Comparison of ENCODE assay signal across 1 cellular context in the genomic region with DNA sequence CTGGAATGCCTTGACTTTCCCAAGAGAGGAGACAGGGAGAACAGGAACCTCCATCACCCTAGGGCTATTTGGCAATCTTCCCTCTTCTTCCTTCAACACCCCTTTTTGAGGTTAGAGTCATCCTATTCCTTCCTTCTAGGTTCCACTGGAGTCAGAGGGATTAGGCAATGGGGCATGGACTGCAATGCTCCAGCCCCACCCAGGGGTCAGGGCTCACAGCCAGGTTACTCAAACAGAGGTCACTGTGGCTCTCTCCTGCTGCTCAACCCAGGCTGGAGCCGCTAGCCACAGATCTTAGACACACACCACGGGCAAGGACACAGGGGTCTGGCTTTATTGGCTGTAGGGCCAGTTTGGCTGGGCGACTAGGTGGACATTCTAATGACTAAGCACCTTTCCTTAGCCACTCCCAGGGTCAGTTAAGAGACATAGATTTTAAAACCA.
A peak's percentile ranks its signal among the peaks of the same experiment; 100 is the strongest.
TF ChIP-seq lines count a peak whose summit lies in the region.

No MANE protein-coding gene starts in this region.

TF ChIP-seq in HepG2, 621 proteins besides CTCF, POLR2A, EP300 and RAD21 (continued from another document and continues in another):
- TF ChIP-seq, protein P1, sequence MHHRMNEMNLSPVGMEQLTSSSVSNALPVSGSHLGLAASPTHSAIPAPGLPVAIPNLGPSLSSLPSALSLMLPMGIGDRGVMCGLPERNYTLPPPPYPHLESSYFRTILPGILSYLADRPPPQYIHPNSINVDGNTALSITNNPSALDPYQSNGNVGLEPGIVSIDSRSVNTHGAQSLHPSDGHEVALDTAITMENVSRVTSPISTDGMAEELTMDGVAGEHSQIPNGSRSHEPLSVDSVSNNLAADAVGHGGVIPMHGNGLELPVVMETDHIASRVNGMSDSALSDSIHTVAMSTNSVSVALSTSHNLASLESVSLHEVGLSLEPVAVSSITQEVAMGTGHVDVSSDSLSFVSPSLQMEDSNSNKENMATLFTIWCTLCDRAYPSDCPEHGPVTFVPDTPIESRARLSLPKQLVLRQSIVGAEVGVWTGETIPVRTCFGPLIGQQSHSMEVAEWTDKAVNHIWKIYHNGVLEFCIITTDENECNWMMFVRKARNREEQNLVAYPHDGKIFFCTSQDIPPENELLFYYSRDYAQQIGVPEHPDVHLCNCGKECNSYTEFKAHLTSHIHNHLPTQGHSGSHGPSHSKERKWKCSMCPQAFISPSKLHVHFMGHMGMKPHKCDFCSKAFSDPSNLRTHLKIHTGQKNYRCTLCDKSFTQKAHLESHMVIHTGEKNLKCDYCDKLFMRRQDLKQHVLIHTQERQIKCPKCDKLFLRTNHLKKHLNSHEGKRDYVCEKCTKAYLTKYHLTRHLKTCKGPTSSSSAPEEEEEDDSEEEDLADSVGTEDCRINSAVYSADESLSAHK (CRISPR knock-in tag; IDR thresholded peaks at IDR 0.05; ENCODE audit: borderline replicate concordance): no peak
- TF ChIP-seq FOXC1 (CRISPR knock-in tag; IDR thresholded peaks at IDR 0.05; ENCODE audit: borderline replicate concordance): no peak; the same call in 1 of the 2 replicates
- TF ChIP-seq HES4 (CRISPR knock-in tag; IDR thresholded peaks at IDR 0.05; ENCODE audit: borderline replicate concordance): no peak
- TF ChIP-seq ZNF263 (CRISPR knock-in tag; IDR thresholded peaks at IDR 0.05): peak; percentile 54; the same call in 1 of the 2 replicates
- peak; percentile 59; the same call in 1 of the 2 replicates for TF ChIP-seq KMT2A (CRISPR knock-in tag; IDR thresholded peaks at IDR 0.05)
- TF ChIP-seq LCORL (IDR thresholded peaks at IDR 0.05): no peak
- peak; percentile 81; the same call in 1 of the 2 replicates for TF ChIP-seq LCORL (CRISPR knock-in tag; IDR thresholded peaks at IDR 0.05)
- peak; percentile 43; the same call in 1 of the 2 replicates for TF ChIP-seq ETV6 (CRISPR knock-in tag; conservative IDR thresholded peaks at IDR 0.05)
- TF ChIP-seq ZSCAN20 (CRISPR knock-in tag; IDR thresholded peaks at IDR 0.05; ENCODE audit: borderline replicate concordance): no peak
- no peak for TF ChIP-seq PAX8 (CRISPR knock-in tag; IDR thresholded peaks at IDR 0.05; ENCODE audit: borderline replicate concordance)
- TF ChIP-seq, protein P2, sequence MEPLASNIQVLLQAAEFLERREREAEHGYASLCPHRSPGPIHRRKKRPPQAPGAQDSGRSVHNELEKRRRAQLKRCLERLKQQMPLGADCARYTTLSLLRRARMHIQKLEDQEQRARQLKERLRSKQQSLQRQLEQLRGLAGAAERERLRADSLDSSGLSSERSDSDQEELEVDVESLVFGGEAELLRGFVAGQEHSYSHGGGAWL (CRISPR knock-in tag; IDR thresholded peaks at IDR 0.05): no peak
- TF ChIP-seq MZF1 (CRISPR knock-in tag; IDR thresholded peaks at IDR 0.05; ENCODE audit: borderline replicate concordance): no peak
- peak; percentile 65; the same call in 1 of the 2 replicates for TF ChIP-seq SMYD3 (CRISPR knock-in tag; IDR thresholded peaks at IDR 0.05)
- TF ChIP-seq, protein P3, sequence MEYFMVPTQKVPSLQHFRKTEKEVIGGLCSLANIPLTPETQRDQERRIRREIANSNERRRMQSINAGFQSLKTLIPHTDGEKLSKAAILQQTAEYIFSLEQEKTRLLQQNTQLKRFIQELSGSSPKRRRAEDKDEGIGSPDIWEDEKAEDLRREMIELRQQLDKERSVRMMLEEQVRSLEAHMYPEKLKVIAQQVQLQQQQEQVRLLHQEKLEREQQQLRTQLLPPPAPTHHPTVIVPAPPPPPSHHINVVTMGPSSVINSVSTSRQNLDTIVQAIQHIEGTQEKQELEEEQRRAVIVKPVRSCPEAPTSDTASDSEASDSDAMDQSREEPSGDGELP (IDR thresholded peaks at IDR 0.05; ENCODE audit: borderline replicate concordance, low read depth): peak; percentile 30; the same call in 1 of the 2 replicates
- TF ChIP-seq, protein P4, sequence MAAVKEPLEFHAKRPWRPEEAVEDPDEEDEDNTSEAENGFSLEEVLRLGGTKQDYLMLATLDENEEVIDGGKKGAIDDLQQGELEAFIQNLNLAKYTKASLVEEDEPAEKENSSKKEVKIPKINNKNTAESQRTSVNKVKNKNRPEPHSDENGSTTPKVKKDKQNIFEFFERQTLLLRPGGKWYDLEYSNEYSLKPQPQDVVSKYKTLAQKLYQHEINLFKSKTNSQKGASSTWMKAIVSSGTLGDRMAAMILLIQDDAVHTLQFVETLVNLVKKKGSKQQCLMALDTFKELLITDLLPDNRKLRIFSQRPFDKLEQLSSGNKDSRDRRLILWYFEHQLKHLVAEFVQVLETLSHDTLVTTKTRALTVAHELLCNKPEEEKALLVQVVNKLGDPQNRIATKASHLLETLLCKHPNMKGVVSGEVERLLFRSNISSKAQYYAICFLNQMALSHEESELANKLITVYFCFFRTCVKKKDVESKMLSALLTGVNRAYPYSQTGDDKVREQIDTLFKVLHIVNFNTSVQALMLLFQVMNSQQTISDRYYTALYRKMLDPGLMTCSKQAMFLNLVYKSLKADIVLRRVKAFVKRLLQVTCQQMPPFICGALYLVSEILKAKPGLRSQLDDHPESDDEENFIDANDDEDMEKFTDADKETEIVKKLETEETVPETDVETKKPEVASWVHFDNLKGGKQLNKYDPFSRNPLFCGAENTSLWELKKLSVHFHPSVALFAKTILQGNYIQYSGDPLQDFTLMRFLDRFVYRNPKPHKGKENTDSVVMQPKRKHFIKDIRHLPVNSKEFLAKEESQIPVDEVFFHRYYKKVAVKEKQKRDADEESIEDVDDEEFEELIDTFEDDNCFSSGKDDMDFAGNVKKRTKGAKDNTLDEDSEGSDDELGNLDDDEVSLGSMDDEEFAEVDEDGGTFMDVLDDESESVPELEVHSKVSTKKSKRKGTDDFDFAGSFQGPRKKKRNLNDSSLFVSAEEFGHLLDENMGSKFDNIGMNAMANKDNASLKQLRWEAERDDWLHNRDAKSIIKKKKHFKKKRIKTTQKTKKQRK (IDR thresholded peaks at IDR 0.05; ENCODE audit: low read length): no peak
- no peak for TF ChIP-seq ZC3H13 (CRISPR knock-in tag; IDR thresholded peaks at IDR 0.05)
- no peak for TF ChIP-seq ZNF572 (CRISPR knock-in tag; IDR thresholded peaks at IDR 0.05)
- no peak for TF ChIP-seq HNRNPH1 (optimal IDR thresholded peaks at IDR 0.05; ENCODE audit: low read depth, low read length)
- no peak for TF ChIP-seq RBAK (CRISPR knock-in tag; IDR thresholded peaks at IDR 0.05)
- TF ChIP-seq SIN3B (IDR thresholded peaks at IDR 0.05; ENCODE audit: low read length): no peak
- peak; percentile 93 for TF ChIP-seq KDM4B (CRISPR knock-in tag; IDR thresholded peaks at IDR 0.05)
- peak; percentile 11; the same call in 1 of the 3 replicates for TF ChIP-seq MXI1 (IDR thresholded peaks at IDR 0.05; ENCODE audit: borderline replicate concordance, low read depth, low read length)
- TF ChIP-seq, protein P5, sequence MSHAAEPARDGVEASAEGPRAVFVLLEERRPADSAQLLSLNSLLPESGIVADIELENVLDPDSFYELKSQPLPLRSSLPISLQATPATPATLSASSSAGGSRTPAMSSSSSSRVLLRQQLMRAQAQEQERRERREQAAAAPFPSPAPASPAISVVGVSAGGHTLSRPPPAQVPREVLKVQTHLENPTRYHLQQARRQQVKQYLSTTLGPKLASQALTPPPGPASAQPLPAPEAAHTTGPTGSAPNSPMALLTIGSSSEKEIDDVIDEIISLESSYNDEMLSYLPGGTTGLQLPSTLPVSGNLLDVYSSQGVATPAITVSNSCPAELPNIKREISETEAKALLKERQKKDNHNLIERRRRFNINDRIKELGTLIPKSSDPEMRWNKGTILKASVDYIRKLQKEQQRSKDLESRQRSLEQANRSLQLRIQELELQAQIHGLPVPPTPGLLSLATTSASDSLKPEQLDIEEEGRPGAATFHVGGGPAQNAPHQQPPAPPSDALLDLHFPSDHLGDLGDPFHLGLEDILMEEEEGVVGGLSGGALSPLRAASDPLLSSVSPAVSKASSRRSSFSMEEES (CRISPR knock-in tag; IDR thresholded peaks at IDR 0.05): no peak
- TF ChIP-seq SIN3A (IDR thresholded peaks at IDR 0.05; ENCODE audit: borderline replicate concordance, low read depth, low read length): no peak
- peak; percentile 88 for TF ChIP-seq PHF21A (CRISPR knock-in tag; IDR thresholded peaks at IDR 0.05)
- TF ChIP-seq ZSCAN25 (CRISPR knock-in tag; IDR thresholded peaks at IDR 0.05): no peak
- no peak for TF ChIP-seq ZFP36 (IDR thresholded peaks at IDR 0.05; ENCODE audit: borderline replicate concordance, low read depth, low read length, partially characterized antibody)
- TF ChIP-seq ATAD3A (CRISPR knock-in tag; IDR thresholded peaks at IDR 0.05): no peak
- no peak for TF ChIP-seq ELF4 (CRISPR knock-in tag; IDR thresholded peaks at IDR 0.05; ENCODE audit: borderline replicate concordance)
- TF ChIP-seq ZNF24 (IDR thresholded peaks at IDR 0.05): no peak
- no peak for TF ChIP-seq SIX1 (CRISPR knock-in tag; IDR thresholded peaks at IDR 0.05; ENCODE audit: borderline replicate concordance)
- TF ChIP-seq, protein P6, sequence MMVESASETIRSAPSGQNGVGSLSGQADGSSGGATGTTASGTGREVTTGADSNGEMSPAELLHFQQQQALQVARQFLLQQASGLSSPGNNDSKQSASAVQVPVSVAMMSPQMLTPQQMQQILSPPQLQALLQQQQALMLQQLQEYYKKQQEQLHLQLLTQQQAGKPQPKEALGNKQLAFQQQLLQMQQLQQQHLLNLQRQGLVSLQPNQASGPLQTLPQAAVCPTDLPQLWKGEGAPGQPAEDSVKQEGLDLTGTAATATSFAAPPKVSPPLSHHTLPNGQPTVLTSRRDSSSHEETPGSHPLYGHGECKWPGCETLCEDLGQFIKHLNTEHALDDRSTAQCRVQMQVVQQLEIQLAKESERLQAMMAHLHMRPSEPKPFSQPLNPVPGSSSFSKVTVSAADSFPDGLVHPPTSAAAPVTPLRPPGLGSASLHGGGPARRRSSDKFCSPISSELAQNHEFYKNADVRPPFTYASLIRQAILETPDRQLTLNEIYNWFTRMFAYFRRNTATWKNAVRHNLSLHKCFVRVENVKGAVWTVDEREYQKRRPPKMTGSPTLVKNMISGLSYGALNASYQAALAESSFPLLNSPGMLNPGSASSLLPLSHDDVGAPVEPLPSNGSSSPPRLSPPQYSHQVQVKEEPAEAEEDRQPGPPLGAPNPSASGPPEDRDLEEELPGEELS (CRISPR knock-in tag; IDR thresholded peaks at IDR 0.05): peak; percentile 92
- TF ChIP-seq NFIB (CRISPR knock-in tag; IDR thresholded peaks at IDR 0.05; ENCODE audit: borderline replicate concordance): no peak
- TF ChIP-seq MIER3 (CRISPR knock-in tag; IDR thresholded peaks at IDR 0.05; ENCODE audit: borderline replicate concordance): peak; percentile 86
- 0 out of 2 replicates have a peak, but pooled peaks have one; percentile 56 for TF ChIP-seq IRX3 (CRISPR knock-in tag; IDR thresholded peaks at IDR 0.05; ENCODE audit: borderline replicate concordance, low read depth)
- TF ChIP-seq ZNF333 (CRISPR knock-in tag; IDR thresholded peaks at IDR 0.05; ENCODE audit: borderline replicate concordance): no peak
- 0 out of 2 replicates have a peak, but pooled peaks have one; percentile 35 for TF ChIP-seq SIX4 (CRISPR knock-in tag; IDR thresholded peaks at IDR 0.05)
- no peak for TF ChIP-seq ZNF33A (CRISPR knock-in tag; IDR thresholded peaks at IDR 0.05; ENCODE audit: borderline replicate concordance)
- no peak for TF ChIP-seq HIVEP1 (CRISPR knock-in tag; IDR thresholded peaks at IDR 0.05)
- TF ChIP-seq RORA (CRISPR knock-in tag; IDR thresholded peaks at IDR 0.05): no peak
- no peak for TF ChIP-seq ZNF615 (CRISPR knock-in tag; IDR thresholded peaks at IDR 0.05; ENCODE audit: borderline replicate concordance)
- TF ChIP-seq, protein P7, sequence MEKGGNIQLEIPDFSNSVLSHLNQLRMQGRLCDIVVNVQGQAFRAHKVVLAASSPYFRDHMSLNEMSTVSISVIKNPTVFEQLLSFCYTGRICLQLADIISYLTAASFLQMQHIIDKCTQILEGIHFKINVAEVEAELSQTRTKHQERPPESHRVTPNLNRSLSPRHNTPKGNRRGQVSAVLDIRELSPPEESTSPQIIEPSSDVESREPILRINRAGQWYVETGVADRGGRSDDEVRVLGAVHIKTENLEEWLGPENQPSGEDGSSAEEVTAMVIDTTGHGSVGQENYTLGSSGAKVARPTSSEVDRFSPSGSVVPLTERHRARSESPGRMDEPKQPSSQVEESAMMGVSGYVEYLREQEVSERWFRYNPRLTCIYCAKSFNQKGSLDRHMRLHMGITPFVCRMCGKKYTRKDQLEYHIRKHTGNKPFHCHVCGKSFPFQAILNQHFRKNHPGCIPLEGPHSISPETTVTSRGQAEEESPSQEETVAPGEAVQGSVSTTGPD (CRISPR knock-in tag; IDR thresholded peaks at IDR 0.05): peak; percentile 83
- peak; percentile 62; the same call in 1 of the 2 replicates for TF ChIP-seq ZNF652 (CRISPR knock-in tag; IDR thresholded peaks at IDR 0.05; ENCODE audit: borderline replicate concordance, low read depth)
- no peak for TF ChIP-seq ZNF670 (CRISPR knock-in tag; IDR thresholded peaks at IDR 0.05; ENCODE audit: borderline replicate concordance)
- no peak for TF ChIP-seq ZNF891 (CRISPR knock-in tag; IDR thresholded peaks at IDR 0.05)
- TF ChIP-seq HOXA7 (CRISPR knock-in tag; IDR thresholded peaks at IDR 0.05): no peak
- TF ChIP-seq, protein P8, sequence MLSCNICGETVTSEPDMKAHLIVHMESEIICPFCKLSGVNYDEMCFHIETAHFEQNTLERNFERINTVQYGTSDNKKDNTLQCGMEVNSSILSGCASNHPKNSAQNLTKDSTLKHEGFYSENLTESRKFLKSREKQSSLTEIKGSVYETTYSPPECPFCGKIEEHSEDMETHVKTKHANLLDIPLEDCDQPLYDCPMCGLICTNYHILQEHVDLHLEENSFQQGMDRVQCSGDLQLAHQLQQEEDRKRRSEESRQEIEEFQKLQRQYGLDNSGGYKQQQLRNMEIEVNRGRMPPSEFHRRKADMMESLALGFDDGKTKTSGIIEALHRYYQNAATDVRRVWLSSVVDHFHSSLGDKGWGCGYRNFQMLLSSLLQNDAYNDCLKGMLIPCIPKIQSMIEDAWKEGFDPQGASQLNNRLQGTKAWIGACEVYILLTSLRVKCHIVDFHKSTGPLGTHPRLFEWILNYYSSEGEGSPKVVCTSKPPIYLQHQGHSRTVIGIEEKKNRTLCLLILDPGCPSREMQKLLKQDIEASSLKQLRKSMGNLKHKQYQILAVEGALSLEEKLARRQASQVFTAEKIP (CRISPR knock-in tag; IDR thresholded peaks at IDR 0.05; ENCODE audit: borderline replicate concordance): no peak
- no peak for TF ChIP-seq ZNF550 (CRISPR knock-in tag; IDR thresholded peaks at IDR 0.05; ENCODE audit: borderline replicate concordance)
- TF ChIP-seq ZNF335 (CRISPR knock-in tag; IDR thresholded peaks at IDR 0.05): 0 out of 2 replicates have a peak, but pooled peaks have one; percentile 46
- TF ChIP-seq ZNF776 (CRISPR knock-in tag; IDR thresholded peaks at IDR 0.05): no peak
- no peak for TF ChIP-seq SP1 (IDR thresholded peaks at IDR 0.05)
- TF ChIP-seq SP1 (CRISPR knock-in tag; IDR thresholded peaks at IDR 0.05): no peak; the same call in 1 of the 2 replicates
- TF ChIP-seq HNF4G (IDR thresholded peaks at IDR 0.05; ENCODE audit: borderline replicate concordance, low read depth, low read length): peak; percentile 81
- peak; percentile 70; the same call in 1 of the 2 replicates for TF ChIP-seq HNF4G (CRISPR knock-in tag; IDR thresholded peaks at IDR 0.05; ENCODE audit: borderline replicate concordance, low read depth)
- no peak for TF ChIP-seq THYN1 (CRISPR knock-in tag; IDR thresholded peaks at IDR 0.05; ENCODE audit: borderline replicate concordance, low read depth)
- 0 out of 2 replicates have a peak, but pooled peaks have one; percentile 17 for TF ChIP-seq BHLHE40 (IDR thresholded peaks at IDR 0.05; ENCODE audit: low read length)
- no peak for TF ChIP-seq ZNF282 (IDR thresholded peaks at IDR 0.05; ENCODE audit: partially characterized antibody)
